In genomic region chr5:53554444-53554843, GRCh38 we compare ENCODE assay signal across 1 cellular context.
A peak's percentile ranks its signal among the peaks of the same experiment; 100 is the strongest.
TF ChIP-seq lines count a peak whose summit lies in the region.

No MANE protein-coding gene starts in this region.

TF ChIP-seq in K562, 482 proteins besides CTCF, POLR2A, EP300 and RAD21 (continued from another document):
- TF ChIP-seq TEAD1 (CRISPR knock-in tag; IDR thresholded peaks at IDR 0.05) (no peak), TCF3 (CRISPR knock-in tag; IDR thresholded peaks at IDR 0.05) (peak; percentile 65), CBFA2T2 (conservative IDR thresholded peaks at IDR 0.05) (peak; percentile 69), MAX (CRISPR knock-in tag; IDR thresholded peaks at IDR 0.05) (no peak), HDAC1 (IDR thresholded peaks at IDR 0.05) (0 out of 4 replicates have a peak, but pooled peaks of 1 of the 2 experiments have one; percentile 29), E2F1 (CRISPR knock-in tag; IDR thresholded peaks at IDR 0.05) (no peak), NR2F6 (CRISPR knock-in tag; IDR thresholded peaks at IDR 0.05) (no peak), ZNF584 (CRISPR knock-in tag; IDR thresholded peaks at IDR 0.05; ENCODE audit: low read depth) (no peak), ZNF740 (CRISPR knock-in tag; IDR thresholded peaks at IDR 0.05) (no peak), ZNF740 (tag; IDR thresholded peaks at IDR 0.05) (no peak), SOX6 (IDR thresholded peaks at IDR 0.05) (peak; percentile 48; the same call in 1 of the 2 replicates), EP400 (IDR thresholded peaks at IDR 0.05) (no peak), BRD9 (IDR thresholded peaks at IDR 0.05; ENCODE audit: low read depth, partially characterized antibody) (no peak), MLLT1 (IDR thresholded peaks at IDR 0.05) (no peak), RBFOX2 (IDR thresholded peaks at IDR 0.05; ENCODE audit: low read depth, low read length) (no peak), RBM39 (optimal IDR thresholded peaks at IDR 0.05; ENCODE audit: low read depth, low read length) (no peak), ZNF57 (CRISPR knock-in tag; IDR thresholded peaks at IDR 0.05) (no peak), ZNF197 (CRISPR knock-in tag; IDR thresholded peaks at IDR 0.05; ENCODE audit: low read depth) (no peak), PYGO2 (tag; IDR thresholded peaks at IDR 0.05) (no peak), SMARCA4 (IDR thresholded peaks at IDR 0.05) (peak; percentile 73), DPF2 (IDR thresholded peaks at IDR 0.05) (peak; percentile 67), KHSRP (IDR thresholded peaks at IDR 0.05) (no peak), ZEB2 (IDR thresholded peaks at IDR 0.05) (peak; percentile 60), ARID1B (IDR thresholded peaks at IDR 0.05) (peak; percentile 87), YBX1 (IDR thresholded peaks at IDR 0.05) (0 out of 2 replicates have a peak, but pooled peaks have one; percentile 18), CHD1 (IDR thresholded peaks at IDR 0.05; ENCODE audit: low read length) (no peak), GTF2A2 (tag; IDR thresholded peaks at IDR 0.05) (no peak), ZNF217 (CRISPR knock-in tag; IDR thresholded peaks at IDR 0.05) (no peak), ZNF23 (CRISPR knock-in tag; IDR thresholded peaks at IDR 0.05) (no peak), ZNF609 (CRISPR knock-in tag; IDR thresholded peaks at IDR 0.05; ENCODE audit: borderline replicate concordance) (no peak), NUFIP1 (IDR thresholded peaks at IDR 0.05; ENCODE audit: partially characterized antibody) (no peak), BRCA1 (IDR thresholded peaks at IDR 0.05) (no peak), BRCA1 (CRISPR knock-in tag; IDR thresholded peaks at IDR 0.05) (no peak), HMBOX1 (IDR thresholded peaks at IDR 0.05) (no peak), TEAD4 (IDR thresholded peaks at IDR 0.05; ENCODE audit: low read length) (peak; percentile 59), TEAD4 (CRISPR knock-in tag; IDR thresholded peaks at IDR 0.05; ENCODE audit: borderline replicate concordance) (no peak), RCOR1 (IDR thresholded peaks at IDR 0.05; ENCODE audit: borderline replicate concordance in 1 of 2, low read depth in 2 of 2, low read length in 2 of 2) (peak in 1 of 2 experiments; percentile 23; a peak in 1 of 4 replicates), NCOR1 (IDR thresholded peaks at IDR 0.05) (peak; percentile 57), RFX1 (IDR thresholded peaks at IDR 0.05) (no peak), MTA2 (IDR thresholded peaks at IDR 0.05; ENCODE audit: low read depth) (peak; percentile 61; the same call in 1 of the 2 replicates), MTA1 (IDR thresholded peaks at IDR 0.05; ENCODE audit: borderline replicate concordance) (peak; percentile 55; the same call in 1 of the 2 replicates), MYNN (IDR thresholded peaks at IDR 0.05) (no peak), MYNN (CRISPR knock-in tag; IDR thresholded peaks at IDR 0.05) (no peak), TAL1 (IDR thresholded peaks at IDR 0.05) (peak; percentile 81), TRIM24 (IDR thresholded peaks at IDR 0.05) (peak in 1 of 2 experiments; percentile 24; a peak in 1 of 4 replicates), POLR3G (IDR thresholded peaks at IDR 0.05; ENCODE audit: extremely low read depth, insufficient read length, insufficient replicate concordance) (no peak), TEAD2 (tag; IDR thresholded peaks at IDR 0.05) (no peak), CTBP1 (IDR thresholded peaks at IDR 0.05; ENCODE audit: borderline replicate concordance) (peak; percentile 24; the same call in 1 of the 2 replicates), L3MBTL2 (IDR thresholded peaks at IDR 0.05) (no peak), SRSF3 (IDR thresholded peaks at IDR 0.05; ENCODE audit: insufficient read depth, low read length) (no peak)
TF ChIP-seq in K562: peak in this region for 20.
